8 cellular contexts compared by ENCODE assay signal in genomic region chr2:60992985-60993392, GRCh38. TPM values are rescaled to one million over a fixed set of nuclear protein-coding genes. Genes with fewer than 3 reads are reported as not detected.
DNase-seq lines count a peak whose midpoint lies in the region; ATAC-seq, FAIRE-seq and TF ChIP-seq lines count a peak whose summit lies in the region.

No MANE protein-coding gene starts in this region.

- no peak for TF ChIP-seq CTCF in NB4 (IDR thresholded peaks at IDR 0.05; ENCODE audit: low read depth, low read length)
- no peak for TF ChIP-seq CTCF in dorsolateral prefrontal cortex (IDR thresholded peaks at IDR 0.05 in 54 of 56, conservative IDR thresholded peaks at IDR 0.05 in 2 of 56; ENCODE audit: low read depth in 1 of 56, partially characterized antibody in 56 of 56)

- H3K36me3 ChIP-seq in H7 (replicated peaks; ENCODE audit: control insufficient read depth, insufficient read depth, low read length), result no peaks in the 10 kb centered on the region

- no peaks in the 10 kb centered on the region for H3K27me3 Mint-ChIP-seq in memory B cell

- H3K9me3 Mint-ChIP-seq in memory B cell, result no peaks in the 10 kb centered on the region

- H3K36me3 Mint-ChIP-seq in memory B cell, result peaks cover 4% of the 10 kb centered on the region

- intact Hi-C loops in dorsolateral prefrontal cortex (cut with DNase I), result no loop called here

- no peaks in the 10 kb centered on the region for H3K27me3 ChIP-seq in H7 (ENCODE audit: control insufficient read depth, insufficient read depth, low read length)
- H3K27me3 ChIP-seq in dorsolateral prefrontal cortex, result no peaks in the 10 kb centered on the region

- H3K4me1 Mint-ChIP-seq in memory B cell, result peaks cover 30% of the 10 kb centered on the region

- peak; percentile 68 for DNase-seq in NB4 (ENCODE audit: low read depth)
- peak; percentile 49 to 68 for DNase-seq in memory B cell (ENCODE audit: low spot score in 2 of 2)
- DNase-seq in H7, result no peak
- no peak for DNase-seq in NCI-H748 treated with DMSO at 0.1 percent for 48 hours (lab: John Stamatoyannopoulos, UW)
- no peak for DNase-seq in dorsolateral prefrontal cortex
- DNase-seq in HTR-8/SVneo (ENCODE audit: insufficient read length, low spot score), result no peak

- H3K27ac Mint-ChIP-seq in memory B cell, result peak overlapping the region; percentile 98

- peak overlapping the region in 21 of 59 donors; percentile 8 to 62 (median 48) for H3K27ac ChIP-seq in dorsolateral prefrontal cortex

- H3K4me3 ChIP-seq in NB4 (ENCODE audit: low read depth, low read length) (no peak overlapping the region), H7 (ENCODE audit: insufficient read depth, low read depth, low read length) (no peak overlapping the region), dorsolateral prefrontal cortex (no peak overlapping the region)

- no peak for FAIRE-seq in HTR-8/SVneo (lab: Jason Lieb, UNC)

- peak; percentile 95 for ATAC-seq in GM18519 (IDR thresholded peaks at IDR 0.05; ENCODE audit: low FRiP score, unreplicated experiment)
- peak; percentile 97 for ATAC-seq in HG02571 (IDR thresholded peaks at IDR 0.05; ENCODE audit: unreplicated experiment)
- ATAC-seq in memory B cell (ENCODE audit: low read depth), result peak; percentile 96

- no peak for TF ChIP-seq POLR2A in NB4 (IDR thresholded peaks at IDR 0.05; ENCODE audit: extremely low read depth, insufficient read length)

- H3K4me3 Mint-ChIP-seq in memory B cell, result peak overlapping the region; percentile 63

RNA-seq across cellular contexts. Expression of gene PEX13, which starts 24.5 kb away (rescaled TPM):
- total RNA-seq in H7 (2014; rRNA removed; shearing (Covaris generic)), result 24.2 and 26.3 TPM in 2 replicates
- total RNA-seq in dorsolateral prefrontal cortex, result 10 to 100 TPM; 14.1 to 28.7 (median 21.0) TPM

RNA-seq across cellular contexts. Expression of gene PUS10, which starts 25.1 kb away (rescaled TPM):
- total RNA-seq in H7 (2014; rRNA removed; shearing (Covaris generic)), result 3.4 and 5.8 TPM in 2 replicates
- total RNA-seq in dorsolateral prefrontal cortex, result 10 to 100 TPM in 27 of 120 experiments, 1 to 10 TPM in 93; 3.8 to 15.1 (median 8.0) TPM

Comparison
In these comparisons a context has a peak if more than half of its experiments do, and no peak if none do; other contexts are left out.
1. DNase-seq: peak in NB4 (single experiment) and memory B cell (2 of 2); none in H7 (single experiment), NCI-H748 treated with DMSO at 0.1 percent for 48 hours (single experiment), dorsolateral prefrontal cortex (0 of 10) and HTR-8/SVneo (single experiment).
2. Peak in every context shown above with its lines, with median percentiles within 50 percentile points of each other: ATAC-seq.